In genomic region chr22:45072322-45072903, GRCh38 we compare ENCODE assay signal across 9 cellular contexts.
A peak's percentile ranks its signal among the peaks of the same experiment; 100 is the strongest.
DNase-seq lines count a peak whose midpoint lies in the region; ATAC-seq and TF ChIP-seq lines count a peak whose summit lies in the region.
"Had no signal": no experiment of that assay in that cellular context is flagged by ENCODE, and none has a peak within 500 bp of the region (broad histone marks: within the 10 kb centered on the region; RNA-seq: fewer than 3 reads in every experiment).

No MANE protein-coding gene starts in this region.

- no peaks in the 10 kb centered on the region for H3K79me2 ChIP-seq in neural progenitor cell (ENCODE audit: low read depth)

- H3K27me3 ChIP-seq in neural progenitor cell: peaks cover 7% of the 10 kb centered on the region
- H3K27me3 ChIP-seq: ascending aorta had no signal

- no peak for ATAC-seq in activated CD8-positive, alpha-beta memory T cell treated with anti-CD3 and anti-CD28 coated beads, Interleukin-2, amount 10 ng/mL, durations not matched to agents 7 days and 5 days

- H3K4me1 Mint-ChIP-seq in neural progenitor cell: peaks cover 20% of the 10 kb centered on the region
- peaks cover 4% of the 10 kb centered on the region for H3K4me1 Mint-ChIP-seq in activated CD8-positive, alpha-beta memory T cell treated with anti-CD3 and anti-CD28 coated beads, Interleukin-2, amount 10 ng/mL, durations not matched to agents 7 days and 5 days

- peaks cover 20% of the 10 kb centered on the region for H3K4me1 ChIP-seq in neural progenitor cell
- H3K4me1 ChIP-seq: ascending aorta had no signal

- H3K9me3 ChIP-seq in neural progenitor cell (ENCODE audit: low read depth): peaks cover 4% of the 10 kb centered on the region
- H3K9me3 ChIP-seq: ascending aorta had no signal

- peak; percentile 90 for DNase-seq in ELR (ENCODE audit: low read depth)
- DNase-seq in LoVo (ENCODE audit: low spot score): peak; percentile 84
- DNase-seq in choroid plexus epithelial cell (ENCODE audit: low read depth): peak; percentile 31
- peak; percentile 58 for DNase-seq in neural progenitor cell (ENCODE audit: low spot score)
- no peak for DNase-seq in cerebellum (ENCODE audit: low spot score)
- no peak for DNase-seq in ureter (ENCODE audit: low spot score)
- no peak for DNase-seq in activated CD8-positive, alpha-beta memory T cell treated with anti-CD3 and anti-CD28 coated beads, Interleukin-2, amount 10 ng/mL, durations not matched to agents 7 days and 5 days
- no peak for DNase-seq in epidermal melanocyte (ENCODE audit: insufficient read length, low spot score)

- H3F3A ChIP-seq in neural progenitor cell (ENCODE audit: low read depth): peaks cover 15% of the 10 kb centered on the region

- H3K9ac ChIP-seq in neural progenitor cell: no peak overlapping the region

- peaks cover 9% of the 10 kb centered on the region for H3K9me3 Mint-ChIP-seq in neural progenitor cell
- no peaks in the 10 kb centered on the region for H3K9me3 Mint-ChIP-seq in activated CD8-positive, alpha-beta memory T cell treated with anti-CD3 and anti-CD28 coated beads, Interleukin-2, amount 10 ng/mL, durations not matched to agents 7 days and 5 days (ENCODE audit: low read depth)

- no peak overlapping the region for H3K4me3 ChIP-seq in choroid plexus epithelial cell (ENCODE audit: low read depth, low read length)
- peak overlapping the region; percentile 8 for H3K4me3 ChIP-seq in neural progenitor cell
- H3K4me3 ChIP-seq: ascending aorta had no signal

- peaks cover 10% of the 10 kb centered on the region for H3K27me3 Mint-ChIP-seq in neural progenitor cell (ENCODE audit: insufficient read depth, low read depth)
- peaks cover 20% of the 10 kb centered on the region for H3K27me3 Mint-ChIP-seq in activated CD8-positive, alpha-beta memory T cell treated with anti-CD3 and anti-CD28 coated beads, Interleukin-2, amount 10 ng/mL, durations not matched to agents 7 days and 5 days

- no peaks in the 10 kb centered on the region for H3K36me3 Mint-ChIP-seq in neural progenitor cell
- H3K36me3 Mint-ChIP-seq in activated CD8-positive, alpha-beta memory T cell treated with anti-CD3 and anti-CD28 coated beads, Interleukin-2, amount 10 ng/mL, durations not matched to agents 7 days and 5 days: no peaks in the 10 kb centered on the region

- no peak overlapping the region for H2AFZ ChIP-seq in neural progenitor cell (replicated peaks)

- H3K27ac ChIP-seq in neural progenitor cell: no peak overlapping the region
- H3K27ac ChIP-seq: ascending aorta had no signal

- no peaks in the 10 kb centered on the region for H3K36me3 ChIP-seq in neural progenitor cell
- H3K36me3 ChIP-seq: ascending aorta had no signal

- H3K27ac Mint-ChIP-seq in neural progenitor cell: peak overlapping the region; percentile 87
- H3K27ac Mint-ChIP-seq in activated CD8-positive, alpha-beta memory T cell treated with anti-CD3 and anti-CD28 coated beads, Interleukin-2, amount 10 ng/mL, durations not matched to agents 7 days and 5 days: no peak overlapping the region

- CTCF ChIA-PET in activated CD8-positive, alpha-beta memory T cell treated with anti-CD3 and anti-CD28 coated beads, Interleukin-2, amount 10 ng/mL, durations not matched to agents 7 days and 5 days (lab: Charles Lee): no interaction called here

- H4K20me1 ChIP-seq in neural progenitor cell (ENCODE audit: low read depth): no peaks in the 10 kb centered on the region

- TF ChIP-seq CTCF in choroid plexus epithelial cell (conservative IDR thresholded peaks at IDR 0.05; ENCODE audit: low read depth, low read length): no peak
- no peak for TF ChIP-seq CTCF in neural progenitor cell (IDR thresholded peaks at IDR 0.05)

- peak overlapping the region; percentile 21 for H3K4me2 ChIP-seq in neural progenitor cell

- H3K4me3 Mint-ChIP-seq in neural progenitor cell: peak overlapping the region; percentile 54
- H3K4me3 Mint-ChIP-seq in activated CD8-positive, alpha-beta memory T cell treated with anti-CD3 and anti-CD28 coated beads, Interleukin-2, amount 10 ng/mL, durations not matched to agents 7 days and 5 days: no peak overlapping the region

Comparison
In these comparisons a context has a peak if more than half of its experiments do, and no peak if none do; other contexts are left out.
1. DNase-seq: peak in ELR (single experiment), LoVo (single experiment), choroid plexus epithelial cell (single experiment) and neural progenitor cell (single experiment); none in cerebellum (single experiment), ureter (single experiment), activated CD8-positive, alpha-beta memory T cell treated with anti-CD3 and anti-CD28 coated beads, Interleukin-2, amount 10 ng/mL, durations not matched to agents 7 days and 5 days (single experiment) and epidermal melanocyte (single experiment).